In the genomic region with DNA sequence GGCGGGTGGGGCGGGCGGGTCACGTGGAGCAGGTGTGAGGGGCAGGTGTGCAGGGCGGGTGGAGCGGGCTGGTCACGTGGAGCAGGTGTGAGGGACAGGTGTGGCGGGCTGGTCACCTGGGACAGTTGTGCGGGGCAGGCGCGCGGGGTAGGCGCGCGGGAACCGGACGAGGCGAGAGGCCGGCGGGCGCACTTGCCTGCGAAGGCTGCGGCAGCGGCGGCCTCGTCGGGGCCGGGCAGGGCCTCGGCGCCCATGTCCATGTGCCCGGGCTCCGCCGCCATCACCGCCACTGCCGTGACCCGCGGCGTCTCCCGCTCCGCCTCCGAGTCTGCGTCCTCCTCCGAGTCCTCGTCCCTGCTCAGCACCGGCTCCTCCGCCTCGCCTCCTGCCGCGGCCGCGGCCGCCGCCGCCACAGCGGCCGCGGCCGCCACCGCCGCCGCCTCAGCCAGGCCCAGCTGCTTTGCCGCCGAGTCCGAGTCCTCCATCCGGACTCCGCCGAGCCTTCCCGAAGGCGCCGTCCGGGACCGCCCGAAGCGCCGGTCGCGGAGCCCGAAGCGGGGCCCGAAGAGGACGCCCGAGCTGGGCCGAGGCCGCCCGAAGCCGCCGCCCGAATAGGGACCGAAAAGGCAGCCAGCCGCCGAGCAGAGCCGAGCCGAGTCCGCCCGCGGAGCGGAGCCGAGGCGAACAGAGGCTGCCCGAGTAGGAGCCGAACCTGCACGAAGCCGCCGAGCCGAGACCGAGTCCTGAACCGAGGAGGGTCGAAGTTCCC, we compare ENCODE assay signal across 8 cellular contexts. TPM values are rescaled to one million over a fixed set of nuclear protein-coding genes. Genes with fewer than 3 reads are reported as not detected.
A peak's percentile ranks its signal among the peaks of the same experiment; 100 is the strongest.
DNase-seq lines count a peak whose midpoint lies in the region; ATAC-seq and TF ChIP-seq lines count a peak whose summit lies in the region.

A gene with protein sequence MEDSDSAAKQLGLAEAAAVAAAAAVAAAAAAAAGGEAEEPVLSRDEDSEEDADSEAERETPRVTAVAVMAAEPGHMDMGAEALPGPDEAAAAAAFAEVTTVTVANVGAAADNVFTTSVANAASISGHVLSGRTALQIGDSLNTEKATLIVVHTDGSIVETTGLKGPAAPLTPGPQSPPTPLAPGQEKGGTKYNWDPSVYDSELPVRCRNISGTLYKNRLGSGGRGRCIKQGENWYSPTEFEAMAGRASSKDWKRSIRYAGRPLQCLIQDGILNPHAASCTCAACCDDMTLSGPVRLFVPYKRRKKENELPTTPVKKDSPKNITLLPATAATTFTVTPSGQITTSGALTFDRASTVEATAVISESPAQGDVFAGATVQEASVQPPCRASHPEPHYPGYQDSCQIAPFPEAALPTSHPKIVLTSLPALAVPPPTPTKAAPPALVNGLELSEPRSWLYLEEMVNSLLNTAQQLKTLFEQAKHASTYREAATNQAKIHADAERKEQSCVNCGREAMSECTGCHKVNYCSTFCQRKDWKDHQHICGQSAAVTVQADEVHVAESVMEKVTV (minus strand): TSS at position 660 of the 769 bp plus-strand sequence. CDS start 175 bp downstream, at position 485.

- H3K36me3 ChIP-seq in H7 (replicated peaks; ENCODE audit: control insufficient read depth, insufficient read depth, low read length): no peaks in the 10 kb centered on the region; the same call in 1 of the 2 replicates

- peak within 1 kb of the TSS; percentile 99 for H3K27ac Mint-ChIP-seq in nephron progenitor cell
- H3K27ac Mint-ChIP-seq in stimulated activated naive CD8-positive, alpha-beta T cell treated with anti-CD3 and anti-CD28 coated beads, Interleukin-15, amount 100 ng/mL, for 72 hours: peak within 1 kb of the TSS; percentile 97 to 99

- H3K36me3 Mint-ChIP-seq in nephron progenitor cell (ENCODE audit: low read depth): no peaks in the 10 kb centered on the region

- H3K4me3 ChIP-seq in H7 (ENCODE audit: insufficient read depth, low read depth, low read length): peak within 1 kb of the TSS; percentile 89

- peaks cover 62% of the 10 kb centered on the region for H3K4me1 Mint-ChIP-seq in nephron progenitor cell
- H3K4me1 Mint-ChIP-seq in stimulated activated naive CD8-positive, alpha-beta T cell treated with anti-CD3 and anti-CD28 coated beads, Interleukin-15, amount 100 ng/mL, for 72 hours: peaks cover 74% of the 10 kb centered on the region

- DNase-seq in ELR (ENCODE audit: low read depth): peak; percentile 97
- peak; percentile 98 for DNase-seq in H7
- DNase-seq in M059J (ENCODE audit: low read depth): peak; percentile 95
- DNase-seq in SHP77 treated with DMSO at 0.1 percent for 48 hours (lab: John Stamatoyannopoulos, UW): peak; percentile 16
- DNase-seq in activated gamma-delta T cell (lab: John Stamatoyannopoulos, UW): peak; percentile 99
- DNase-seq in fibroblast of the conjunctiva (ENCODE audit: low read depth): peak; percentile 97
- peak; percentile 99 for DNase-seq in nephron progenitor cell
- peak; percentile 100 for DNase-seq in stimulated activated naive CD8-positive, alpha-beta T cell treated with anti-CD3 and anti-CD28 coated beads, Interleukin-15, amount 100 ng/mL, for 72 hours

- no peak for TF ChIP-seq CTCF in nephron progenitor cell (IDR thresholded peaks at IDR 0.05)

- H3K27me3 ChIP-seq in H7 (ENCODE audit: control insufficient read depth, insufficient read depth, low read length): no peaks in the 10 kb centered on the region

- H3K9me3 Mint-ChIP-seq in nephron progenitor cell: no peaks in the 10 kb centered on the region
- no peaks in the 10 kb centered on the region for H3K9me3 Mint-ChIP-seq in stimulated activated naive CD8-positive, alpha-beta T cell treated with anti-CD3 and anti-CD28 coated beads, Interleukin-15, amount 100 ng/mL, for 72 hours

- peak; percentile 83 for ATAC-seq in stimulated activated naive CD8-positive, alpha-beta T cell treated with anti-CD3 and anti-CD28 coated beads, Interleukin-15, amount 100 ng/mL, for 72 hours

- peak within 1 kb of the TSS; percentile 83 for H3K4me3 Mint-ChIP-seq in nephron progenitor cell
- H3K4me3 Mint-ChIP-seq in stimulated activated naive CD8-positive, alpha-beta T cell treated with anti-CD3 and anti-CD28 coated beads, Interleukin-15, amount 100 ng/mL, for 72 hours: peak within 1 kb of the TSS; percentile 88 to 97

- peaks cover 3% of the 10 kb centered on the region for H3K27me3 Mint-ChIP-seq in nephron progenitor cell (ENCODE audit: low read depth, poor library complexity)
- no peaks in the 10 kb centered on the region for H3K27me3 Mint-ChIP-seq in stimulated activated naive CD8-positive, alpha-beta T cell treated with anti-CD3 and anti-CD28 coated beads, Interleukin-15, amount 100 ng/mL, for 72 hours

RNA-seq across cellular contexts. Expression of the gene that starts here (rescaled TPM):
- 69.0 and 74.6 TPM in 2 replicates for total RNA-seq in H7 (2014; rRNA removed; shearing (Covaris generic))
- total RNA-seq in M059J (2014; rRNA removed; shearing (Covaris generic)): 31.0 and 50.8 TPM in 2 replicates

Comparison
In these comparisons a context has a peak if more than half of its experiments do, and no peak if none do; other contexts are left out.
1. Peak in every context shown above with its lines: DNase-seq, ATAC-seq and H3K4me3 ChIP-seq.
2. DNase-seq: peak in every context shown above with its lines; median percentile 100 in stimulated activated naive CD8-positive, alpha-beta T cell treated with anti-CD3 and anti-CD28 coated beads, Interleukin-15, amount 100 ng/mL, for 72 hours; 99 in activated gamma-delta T cell; 99 in nephron progenitor cell; 98 in H7; 97 in ELR; 97 in fibroblast of the conjunctiva; 95 in M059J; 16 in SHP77 treated with DMSO at 0.1 percent for 48 hours.